ENCODE assay signal across 20 cellular contexts in the genomic region with DNA sequence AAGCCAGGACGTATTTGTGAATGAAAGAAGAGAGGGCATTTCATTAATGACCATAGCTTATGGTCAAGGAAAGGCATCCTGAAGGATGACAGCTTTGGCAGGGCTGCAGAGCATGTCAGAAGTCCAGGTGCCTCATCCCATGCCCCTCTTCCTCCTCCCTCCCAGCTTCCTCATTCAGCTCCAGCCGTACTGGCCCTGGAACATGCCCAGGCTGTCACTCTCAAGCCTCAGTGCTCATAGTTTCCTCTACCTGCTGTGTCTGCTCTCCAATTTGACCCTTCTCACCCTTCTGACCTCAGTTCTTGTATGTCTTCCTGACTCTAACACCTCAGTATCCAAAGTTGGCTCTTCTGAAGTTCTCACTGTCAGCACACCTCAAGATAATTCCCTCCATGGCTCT.
A peak's percentile ranks its signal among the peaks of the same experiment; 100 is the strongest.
DNase-seq lines count a peak whose midpoint lies in the region; ATAC-seq, FAIRE-seq and TF ChIP-seq lines count a peak whose summit lies in the region.
"Had no signal": no experiment of that assay in that cellular context is flagged by ENCODE, and none has a peak within 500 bp of the region (broad histone marks: within the 10 kb centered on the region; RNA-seq: fewer than 3 reads in every experiment).

No MANE protein-coding gene starts in this region.

- TF ChIP-seq EP300 in esophagus muscularis mucosa (IDR thresholded peaks at IDR 0.05): no peak

- intact Hi-C loops in esophagus muscularis mucosa (cut with DNase I) (no loop called here), gastrocnemius medialis (cut with DNase I; ENCODE audit: low total_unique reads) (no loop called here)

- no peaks in the 10 kb centered on the region for H3K79me1 ChIP-seq in mesenchymal stem cell (replicated peaks; ENCODE audit: low read length, poor library complexity, severe bottlenecking)

- 75% methylated on average over 2 of the region's 2 CpGs for WGBS in esophagus muscularis mucosa
- 51% methylated on average over 2 of the region's 2 CpGs for WGBS in mesenchymal stem cell

- no peak for TF ChIP-seq POLR2A in esophagus muscularis mucosa (IDR thresholded peaks at IDR 0.05; ENCODE audit: low read depth)
- no peak for TF ChIP-seq POLR2A in gastrocnemius medialis (IDR thresholded peaks at IDR 0.05)

- ATAC-seq in gastrocnemius medialis (no peak), GM21619 (IDR thresholded peaks at IDR 0.05; ENCODE audit: unreplicated experiment) (no peak)

- H2BK120ac ChIP-seq in mesenchymal stem cell (ENCODE audit: low read depth, low read length): no peak overlapping the region

- no peak for FAIRE-seq in D721Med (lab: Jason Lieb, UNC)
- FAIRE-seq: A204.1, G401.6, GM12892, GM18507 had no signal

- no peak overlapping the region for H2BK5ac ChIP-seq in mesenchymal stem cell (ENCODE audit: low read depth, low read length, poor library complexity, severe bottlenecking)

- no peaks in the 10 kb centered on the region for H3K36me3 ChIP-seq in esophagus muscularis mucosa
- no peaks in the 10 kb centered on the region for H3K36me3 ChIP-seq in mesenchymal stem cell (ENCODE audit: control insufficient read depth in 1 of 2, insufficient read depth in 2 of 2, low read depth in 1 of 2, low read length in 2 of 2)
- H3K36me3 ChIP-seq in gastrocnemius medialis: no peaks in the 10 kb centered on the region
- H3K36me3 ChIP-seq: BE2C, BLaER1 had no signal

- no peak overlapping the region for H3K9ac ChIP-seq in mesenchymal stem cell (ENCODE audit: low read length)
- H3K9ac ChIP-seq: BLaER1 had no signal

- H3K27me3 ChIP-seq in esophagus muscularis mucosa (no peaks in the 10 kb centered on the region), mesenchymal stem cell (ENCODE audit: control insufficient read depth in 1 of 2, insufficient read depth in 1 of 2, low read length in 2 of 2) (peaks cover 0 to 33% of the 10 kb centered on the region in 2 experiments), gastrocnemius medialis (no peaks in the 10 kb centered on the region)
- H3K27me3 ChIP-seq: BE2C, BLaER1 had no signal

- H2BK15ac ChIP-seq in mesenchymal stem cell (ENCODE audit: low read depth, poor library complexity, severe bottlenecking): no peak overlapping the region

- TF ChIP-seq CTCF in esophagus muscularis mucosa (IDR thresholded peaks at IDR 0.05) (no peak), gastrocnemius medialis (IDR thresholded peaks at IDR 0.05 in 4 of 5, conservative IDR thresholded peaks at IDR 0.05 in 1 of 5) (no peak), D721Med (IDR thresholded peaks at IDR 0.05; ENCODE audit: insufficient read depth, missing control alignments) (no peak)

- H3K4me3 ChIP-seq in esophagus muscularis mucosa (no peak overlapping the region), mesenchymal stem cell (ENCODE audit: insufficient read depth in 1 of 2, low read depth in 1 of 2, low read length in 2 of 2) (no peak overlapping the region), gastrocnemius medialis (no peak overlapping the region)
- H3K4me3 ChIP-seq: BLaER1 had no signal

- H2BK12ac ChIP-seq in mesenchymal stem cell (ENCODE audit: low read length in 2 of 2): no peak overlapping the region

- no peaks in the 10 kb centered on the region for H3K4me1 ChIP-seq in esophagus muscularis mucosa
- no peaks in the 10 kb centered on the region for H3K4me1 ChIP-seq in mesenchymal stem cell (ENCODE audit: control insufficient read depth, insufficient read depth, low read depth, low read length)
- no peaks in the 10 kb centered on the region for H3K4me1 ChIP-seq in gastrocnemius medialis
- H3K4me1 ChIP-seq: BE2C had no signal

- no peak overlapping the region for H3K4ac ChIP-seq in mesenchymal stem cell (ENCODE audit: low read depth in 1 of 2, low read length in 2 of 2)

- H3K9me3 ChIP-seq in esophagus muscularis mucosa (no peaks in the 10 kb centered on the region), mesenchymal stem cell (ENCODE audit: control insufficient read depth, low read length) (peaks cover 12% of the 10 kb centered on the region), gastrocnemius medialis (no peaks in the 10 kb centered on the region)
- H3K9me3 ChIP-seq: BE2C, BLaER1 had no signal

- H3K27ac ChIP-seq in esophagus muscularis mucosa (replicated peaks in 1 of 4): no peak overlapping the region
- no peak overlapping the region for H3K27ac ChIP-seq in mesenchymal stem cell (ENCODE audit: low read length, poor library complexity, severe bottlenecking)
- H3K27ac ChIP-seq in gastrocnemius medialis: no peak overlapping the region

- in situ Hi-C loops in gastrocnemius medialis (cut with MboI; ENCODE audit: low sequenced_read_pairs in 4 of 4): no loop called here

- no peak overlapping the region for H2AK5ac ChIP-seq in mesenchymal stem cell (ENCODE audit: low read length, severe bottlenecking)

- H4K8ac ChIP-seq in mesenchymal stem cell (ENCODE audit: low read length): no peak overlapping the region

- no peak overlapping the region for H3K14ac ChIP-seq in mesenchymal stem cell (ENCODE audit: low read length in 2 of 2)

- no peak overlapping the region for H2AFZ ChIP-seq in mesenchymal stem cell (ENCODE audit: low read depth, low read length)

- no peak overlapping the region for H3K23ac ChIP-seq in mesenchymal stem cell (ENCODE audit: low read length in 2 of 2)

- H4K91ac ChIP-seq in mesenchymal stem cell (ENCODE audit: low read length): peak overlapping the region; percentile 15

- H3K18ac ChIP-seq in mesenchymal stem cell (ENCODE audit: low read depth in 1 of 2, low read length in 2 of 2): no peak overlapping the region

- DNase-seq in esophagus muscularis mucosa (ENCODE audit: extremely low spot score) (peak; percentile 81), mesenchymal stem cell (no peak), gastrocnemius medialis (no peak), D721Med (ENCODE audit: insufficient read length, low spot score) (no peak)
- DNase-seq: 8988T; ACHN; BE2C; C1 segment of cervical spinal cord; CD4-positive, alpha-beta memory T cell; CD4-positive, CD25-positive, alpha-beta regulatory T cell; CD8-positive, alpha-beta memory T cell; COR-L47; DMS79 treated with DMSO at 0.1 percent for 48 hours; GF-D8 had no signal

- H3K4me2 ChIP-seq in mesenchymal stem cell (ENCODE audit: low read length, poor library complexity, severe bottlenecking): no peak overlapping the region
